Comparison of ENCODE assay signal across 29 cellular contexts in genomic region chr15:99686290-99686689, GRCh38.
"Had no signal": no experiment of that assay in that cellular context is flagged by ENCODE, and none has a peak within 500 bp of the region (broad histone marks: within the 10 kb centered on the region; RNA-seq: fewer than 3 reads in every experiment).

No MANE protein-coding gene starts in this region.

- H3K9me3 ChIP-seq: mucosa of descending colon, pancreas, prostate gland, suprapubic skin, thoracic aorta had no signal

- H3K4me3 ChIP-seq: left lung, lower lobe of right lung, mucosa of descending colon, pancreas, prostate gland, sigmoid colon, spleen, suprapubic skin, thoracic aorta, tibial artery, upper lobe of right lung had no signal

- H3K27me3 ChIP-seq: left lung, pancreas, sigmoid colon, spleen, suprapubic skin, tibial artery, upper lobe of right lung had no signal

- H3K27ac ChIP-seq: left lung, lower lobe of right lung, pancreas, prostate gland, sigmoid colon, spleen, suprapubic skin, thoracic aorta, tibial artery, upper lobe of right lung had no signal

- H3K4me1 ChIP-seq: left lung, lower lobe of right lung, pancreas, prostate gland, suprapubic skin, upper lobe of right lung had no signal

- ATAC-seq: left colon; left lung; lower lobe of right lung; mucosa of descending colon; naive thymus-derived CD4-positive, alpha-beta T cell; natural killer cell treated with Interleukin-12 subunit alpha and Interleukin-12 subunit beta and Interleukin-15 and Interleukin-18, amount 100 ng/mL, for 72 hours; pancreas; right cardiac atrium; stimulated activated effector memory CD8-positive, alpha-beta T cell treated with anti-CD3 and anti-CD28 coated beads, Interleukin-12 subunit alpha, Interleukin-12 subunit beta, amount 100 ng/mL, for 72 hours; upper lobe of right lung had no signal

- H3K36me3 ChIP-seq: prostate gland had no signal

- DNase-seq: hypothalamus; immature natural killer cell; kidney; left colon; left lung; lower lobe of right lung; mammary epithelial cell; midbrain; mucosa of descending colon; naive thymus-derived CD4-positive, alpha-beta T cell; pancreas; posterior cingulate gyrus; retina; right cardiac atrium; sigmoid colon; small intestine; spleen; stimulated activated CD4-positive, alpha-beta T cell treated with anti-CD3 and anti-CD28 coated beads, Interleukin-4, amount 100 ng/mL, for 24 hours; stimulated activated naive CD4-positive, alpha-beta T cell; tibial artery; trophoblast cell; upper lobe of right lung had no signal

- FAIRE-seq: islet of Langerhans, kidney, pancreas, small intestine, urothelium cell line had no signal
